In the genomic region with DNA sequence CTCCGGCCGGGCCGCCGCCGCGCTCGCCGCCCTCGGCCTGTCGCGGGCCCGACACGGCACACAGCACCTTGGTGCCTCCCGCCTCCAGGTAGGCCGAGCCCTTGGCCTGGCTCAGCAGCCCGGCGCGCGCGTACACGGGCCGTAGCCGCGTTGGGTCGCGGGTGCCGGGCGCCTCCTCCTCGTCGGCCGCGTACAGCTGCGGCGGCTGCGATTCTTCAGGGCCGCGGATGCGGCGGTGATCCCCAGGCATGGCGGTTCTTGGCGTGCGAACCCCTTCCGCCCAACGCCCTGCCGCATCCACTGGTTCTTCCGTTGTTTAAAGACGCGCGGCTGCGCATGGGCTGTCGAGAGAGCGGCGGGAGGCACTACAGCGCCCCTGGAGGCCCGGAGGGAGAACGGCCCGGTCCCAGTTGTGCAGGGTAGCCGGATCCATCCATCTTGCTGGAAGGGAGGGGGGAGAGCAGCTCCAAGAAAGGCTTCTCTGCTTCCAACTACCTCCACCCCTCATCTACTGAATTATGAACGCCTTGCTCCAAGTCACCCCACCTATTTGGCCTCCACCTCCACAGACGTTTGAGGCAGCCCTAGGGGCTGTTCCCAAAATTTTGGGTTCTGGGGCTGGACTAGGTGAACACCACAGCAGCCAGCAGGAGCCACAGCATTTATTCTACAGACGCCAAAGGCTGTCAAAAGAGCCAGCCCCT, we compare ENCODE assay signal across 8 cellular contexts. TPM values are rescaled to one million over a fixed set of nuclear protein-coding genes. Genes with fewer than 3 reads are reported as not detected.
A peak's percentile ranks its signal among the peaks of the same experiment; 100 is the strongest.
DNase-seq lines count a peak whose midpoint lies in the region; ATAC-seq and TF ChIP-seq lines count a peak whose summit lies in the region.

A gene (minus strand): TSS at position 290 of the 704 bp plus-strand sequence. CDS start 40 bp downstream, at position 250.

- H3K4me1 ChIP-seq in HUES6 (ENCODE audit: control insufficient read depth, insufficient read depth, low read length) (no peaks in the 10 kb centered on the region), NT2/D1 (ENCODE audit: insufficient read depth, insufficient read length) (no peaks in the 10 kb centered on the region)

- H3K27me3 ChIP-seq in HUES6 (ENCODE audit: control insufficient read depth, insufficient read depth, low read length) (no peaks in the 10 kb centered on the region), NT2/D1 (ENCODE audit: insufficient read depth, insufficient read length) (no peaks in the 10 kb centered on the region)

- peak; percentile 98 for DNase-seq in DMS 273 (lab: John Stamatoyannopoulos, UW; ENCODE audit: unreplicated experiment)
- DNase-seq in NT2/D1 (ENCODE audit: low read depth, low spot score): peak; percentile 94
- peak; percentile 95 for DNase-seq in activated CD8-positive, alpha-beta memory T cell treated with anti-CD3 and anti-CD28 coated beads, Interleukin-2, amount 10 ng/mL, durations not matched to agents 7 days and 5 days
- peak; percentile 85 to 93 for DNase-seq in mesothelial cell of epicardium (ENCODE audit: low spot score in 2 of 2, unreplicated experiment in 2 of 2)
- DNase-seq in stimulated activated CD8-positive, alpha-beta memory T cell treated with anti-CD3 and anti-CD28 coated beads, Interleukin-15, amount 100 ng/mL, for 4 hours (ENCODE audit: low read depth in 2 of 2): peak; percentile 77 to 83

- peak within 1 kb of the TSS; percentile 89 for H3K4me3 ChIP-seq in HUES6 (ENCODE audit: low read depth, low read length)
- peak within 1 kb of the TSS; percentile 80 for H3K4me3 ChIP-seq in NT2/D1 (ENCODE audit: insufficient read length, low read depth)

- H3K4me3 Mint-ChIP-seq in activated CD8-positive, alpha-beta memory T cell treated with anti-CD3 and anti-CD28 coated beads, Interleukin-2, amount 10 ng/mL, durations not matched to agents 7 days and 5 days: peak within 1 kb of the TSS; percentile 84
- H3K4me3 Mint-ChIP-seq in mesothelial cell of epicardium: peak within 1 kb of the TSS; percentile 84

- H3K27ac ChIP-seq in HUES6 (ENCODE audit: low read depth, low read length): peak within 1 kb of the TSS; percentile 89

- peak; percentile 90 for ATAC-seq in GM21447 (IDR thresholded peaks at IDR 0.05; ENCODE audit: unreplicated experiment)
- peak; percentile 89 for ATAC-seq in activated CD8-positive, alpha-beta memory T cell treated with anti-CD3 and anti-CD28 coated beads, Interleukin-2, amount 10 ng/mL, durations not matched to agents 7 days and 5 days

- no peaks in the 10 kb centered on the region for H3K9me3 ChIP-seq in HUES6 (ENCODE audit: control insufficient read depth, insufficient read depth, low read depth, low read length)
- H3K9me3 ChIP-seq in NT2/D1 (ENCODE audit: insufficient read depth, low read length): no peaks in the 10 kb centered on the region

- peak; percentile 76 for TF ChIP-seq CTCF in mesothelial cell of epicardium (IDR thresholded peaks at IDR 0.05; ENCODE audit: unreplicated experiment)

- in situ Hi-C loops in endometrial microvascular endothelial cells (cut with HindIII; ENCODE audit: inconsistent ontology term, low pct_unique_long_range_greater_than_20kb, low sequenced_read_pairs): no loop called here

- peaks cover 30% of the 10 kb centered on the region for H3K4me1 Mint-ChIP-seq in activated CD8-positive, alpha-beta memory T cell treated with anti-CD3 and anti-CD28 coated beads, Interleukin-2, amount 10 ng/mL, durations not matched to agents 7 days and 5 days
- H3K4me1 Mint-ChIP-seq in mesothelial cell of epicardium: peaks cover 10% of the 10 kb centered on the region

- no peaks in the 10 kb centered on the region for H3K9me3 Mint-ChIP-seq in activated CD8-positive, alpha-beta memory T cell treated with anti-CD3 and anti-CD28 coated beads, Interleukin-2, amount 10 ng/mL, durations not matched to agents 7 days and 5 days (ENCODE audit: low read depth)
- no peaks in the 10 kb centered on the region for H3K9me3 Mint-ChIP-seq in mesothelial cell of epicardium

- H3K9ac ChIP-seq in HUES6 (ENCODE audit: low read length) (peak within 1 kb of the TSS; percentile 99), NT2/D1 (ENCODE audit: insufficient read length, low read depth) (peak within 1 kb of the TSS; percentile 96)

- H3K36me3 ChIP-seq in HUES6 (ENCODE audit: control insufficient read depth, insufficient read depth, low read length) (peaks cover 49% of the 10 kb centered on the region), NT2/D1 (ENCODE audit: insufficient read depth, insufficient read length, low read length) (peaks cover 68% of the 10 kb centered on the region)

- H3K27ac Mint-ChIP-seq in activated CD8-positive, alpha-beta memory T cell treated with anti-CD3 and anti-CD28 coated beads, Interleukin-2, amount 10 ng/mL, durations not matched to agents 7 days and 5 days: peak within 1 kb of the TSS; percentile 92
- H3K27ac Mint-ChIP-seq in mesothelial cell of epicardium: peak within 1 kb of the TSS; percentile 93

- H3K27me3 Mint-ChIP-seq in activated CD8-positive, alpha-beta memory T cell treated with anti-CD3 and anti-CD28 coated beads, Interleukin-2, amount 10 ng/mL, durations not matched to agents 7 days and 5 days: no peaks in the 10 kb centered on the region
- no peaks in the 10 kb centered on the region for H3K27me3 Mint-ChIP-seq in mesothelial cell of epicardium (ENCODE audit: low read depth)

- H3K36me3 Mint-ChIP-seq in activated CD8-positive, alpha-beta memory T cell treated with anti-CD3 and anti-CD28 coated beads, Interleukin-2, amount 10 ng/mL, durations not matched to agents 7 days and 5 days: peaks cover 36% of the 10 kb centered on the region
- H3K36me3 Mint-ChIP-seq in mesothelial cell of epicardium: peaks cover 14% of the 10 kb centered on the region

- CTCF ChIA-PET in activated CD8-positive, alpha-beta memory T cell treated with anti-CD3 and anti-CD28 coated beads, Interleukin-2, amount 10 ng/mL, durations not matched to agents 7 days and 5 days (lab: Charles Lee): interaction anchor here (0.7 to 4.5 kb wide), 16 partner anchors 8 to 870 kb away, joined by 3 to 26 read pairs (median 4); a partner anchor contains a TSS

RNA-seq across cellular contexts. Expression of the gene that starts here (rescaled TPM):
- 10 to 100 TPM; 32.2 to 33.5 TPM for total RNA-seq in activated CD8-positive, alpha-beta memory T cell treated with anti-CD3 and anti-CD28 coated beads, Interleukin-2, amount 10 ng/mL, durations not matched to agents 7 days and 5 days
- total RNA-seq in endometrial microvascular endothelial cells (ENCODE audit: inconsistent ontology term) (30.8 TPM), mesothelial cell of epicardium (27.9 to 28.5 TPM (median 28.4 TPM) in 3 replicates)

Comparison
In these comparisons a context has a peak if more than half of its experiments do, and no peak if none do; other contexts are left out.
1. Peak in every context shown above with its lines: DNase-seq, ATAC-seq, H3K4me3 ChIP-seq and H3K27ac ChIP-seq.